ENCODE assay signal across 8 cellular contexts in genomic region chr12:104312654-104313053, GRCh38.
"Had no signal": no experiment of that assay in that cellular context is flagged by ENCODE, and none has a peak within 500 bp of the region (broad histone marks: within the 10 kb centered on the region; RNA-seq: fewer than 3 reads in every experiment).

No MANE protein-coding gene starts in this region.

- DNase-seq: H9, HCEC 1CT had no signal

- H3K4me3 Mint-ChIP-seq: GM23338, H9, IgD-negative memory B cell had no signal

- H3K27ac ChIP-seq: HL-60 had no signal

- FAIRE-seq: H1, H54, HepG2 had no signal

- H3K9me3 Mint-ChIP-seq: GM23338, H9, IgD-negative memory B cell had no signal

- H3K27me3 Mint-ChIP-seq: IgD-negative memory B cell had no signal

- H3K4me2 ChIP-seq: GM23338 had no signal

- H2AFZ ChIP-seq: GM23338 had no signal

- H3K4me3 ChIP-seq: GM23338 had no signal

- H3K27ac Mint-ChIP-seq: GM23338, H9, IgD-negative memory B cell had no signal

- ATAC-seq: GM23338, HepG2 had no signal
